Comparison of ENCODE assay signal across 1 cellular context in the genomic region with DNA sequence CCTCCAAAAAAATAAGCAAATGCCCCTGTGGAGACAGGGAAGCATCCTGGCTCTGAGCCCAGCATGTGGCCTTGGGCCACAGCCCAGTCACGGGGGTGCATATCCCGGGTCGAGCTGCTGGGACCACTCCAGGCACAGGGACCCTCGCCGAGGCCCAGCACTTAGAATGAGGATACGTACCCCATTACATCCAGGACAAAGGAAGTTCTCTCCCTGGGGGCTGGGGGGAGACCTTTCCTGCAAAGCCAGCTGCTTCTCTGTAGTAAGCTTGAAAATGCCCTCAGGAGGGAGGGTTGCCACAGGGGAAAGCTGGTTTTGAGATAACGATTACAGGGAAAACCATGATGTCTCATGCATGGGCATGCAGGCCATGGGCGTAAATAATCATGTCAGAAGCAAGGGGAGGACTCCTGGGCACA.
TF ChIP-seq lines count a peak whose summit lies in the region.

No MANE protein-coding gene starts in this region.

TF ChIP-seq in GM23338, 12 proteins besides CTCF, POLR2A, EP300 and RAD21 (continued from another document):
- TF ChIP-seq REST (IDR thresholded peaks at IDR 0.05; ENCODE audit: unreplicated experiment) (no peak), JUNB (IDR thresholded peaks at IDR 0.05; ENCODE audit: unreplicated experiment) (no peak), ETS1 (IDR thresholded peaks at IDR 0.05) (no peak)
